In genomic region chr6:27630727-27631613, GRCh38 we compare ENCODE assay signal across 9 cellular contexts.
A peak's percentile ranks its signal among the peaks of the same experiment; 100 is the strongest.
DNase-seq lines count a peak whose midpoint lies in the region; ATAC-seq and TF ChIP-seq lines count a peak whose summit lies in the region.
"Had no signal": no experiment of that assay in that cellular context is flagged by ENCODE, and none has a peak within 500 bp of the region (broad histone marks: within the 10 kb centered on the region; RNA-seq: fewer than 3 reads in every experiment).

No MANE protein-coding gene starts in this region.

- H3K9me3 ChIP-seq in T-helper 17 cell (ENCODE audit: control insufficient read depth, low read length, poor library complexity, severe bottlenecking) = no peaks in the 10 kb centered on the region
- no peaks in the 10 kb centered on the region for H3K9me3 ChIP-seq in ectodermal cell (ENCODE audit: control insufficient read depth, low read length)
- H3K9me3 ChIP-seq in neuronal stem cell (replicated peaks in 1 of 2; ENCODE audit: control insufficient read depth in 2 of 2, insufficient read depth in 1 of 2, low read depth in 1 of 2, low read length in 2 of 2) = no peaks in the 10 kb centered on the region

- WGBS in ectodermal cell, 2 experiments = 1% methylated on average over 49 to 51 of the region's 51 CpGs
- no CpG with 5 or more reads among the region's 51 CpGs for WGBS in neuronal stem cell (ENCODE audit: extremely low coverage in 2 of 2, insufficient read length in 2 of 2, insufficient replicate concordance in 1 of 2), 2 donors

- no peak overlapping the region for H3K23ac ChIP-seq in neuronal stem cell (ENCODE audit: low read depth, low read length, poor library complexity)

- H3K36me3 Mint-ChIP-seq in Calu3 (ENCODE audit: insufficient read depth, unreplicated experiment) = peaks cover 13% of the 10 kb centered on the region
- H3K36me3 Mint-ChIP-seq in T-helper 17 cell (ENCODE audit: low read depth) = peaks cover 2% of the 10 kb centered on the region

- TF ChIP-seq CTCF in Calu3 (IDR thresholded peaks at IDR 0.05; ENCODE audit: unreplicated experiment) = no peak

- H3K79me1 ChIP-seq in neuronal stem cell (ENCODE audit: low read depth, low read length) = no peaks in the 10 kb centered on the region

- H3K4me3 ChIP-seq in ectodermal cell (ENCODE audit: insufficient read depth, low read depth, low read length) (peak overlapping the region; percentile 93), neuronal stem cell (ENCODE audit: low read length in 2 of 2) (peak overlapping the region; percentile 58 to 87)

- H3K27ac Mint-ChIP-seq in Calu3 (ENCODE audit: unreplicated experiment) = peak overlapping the region; percentile 92
- H3K27ac Mint-ChIP-seq in T-helper 17 cell = no peak overlapping the region

- H3K9ac ChIP-seq in neuronal stem cell (ENCODE audit: low read depth, low read length, poor library complexity) = peak overlapping the region; percentile 38
- H3K9ac ChIP-seq: KMS-11 had no signal

- CTCF ChIA-PET in Calu3 (lab: Charles Lee) = interaction anchor here (0.7 to 0.9 kb wide), 4 partner anchors 14 to 63 kb away, joined by 3 read pairs; no protein-coding TSS in a partner anchor

- no peaks in the 10 kb centered on the region for H3K4me1 ChIP-seq in ectodermal cell (ENCODE audit: control insufficient read depth, insufficient read depth, low read length)
- H3K4me1 ChIP-seq in neuronal stem cell (ENCODE audit: control insufficient read depth in 2 of 2, insufficient read depth in 1 of 2, low read depth in 1 of 2, low read length in 2 of 2) = peaks cover 0 to 2% of the 10 kb centered on the region in 2 donors

- no peak overlapping the region for H4K91ac ChIP-seq in neuronal stem cell (ENCODE audit: low read depth, low read length, poor library complexity)

- DNase-seq in Calu3 (peak; percentile 84), T-helper 17 cell (no peak), neuronal stem cell (ENCODE audit: low spot score) (peak; percentile 74), NCI-H2196 treated with DMSO at 0.1 percent for 48 hours (lab: John Stamatoyannopoulos, UW; ENCODE audit: unreplicated experiment) (no peak), SW 1271 (lab: John Stamatoyannopoulos, UW) (no peak)

- H3K4ac ChIP-seq in neuronal stem cell (ENCODE audit: low read length) = no peak overlapping the region

- H3K4me1 Mint-ChIP-seq in Calu3 (ENCODE audit: low read depth, unreplicated experiment) = peaks cover 47% of the 10 kb centered on the region
- H3K4me1 Mint-ChIP-seq in T-helper 17 cell = peaks cover 4% of the 10 kb centered on the region

- ATAC-seq in HG03025 (IDR thresholded peaks at IDR 0.05; ENCODE audit: low FRiP score, unreplicated experiment) (peak; percentile 49), T-helper 17 cell (no peak), HG03469 (IDR thresholded peaks at IDR 0.05; ENCODE audit: unreplicated experiment) (no peak)

- H2BK5ac ChIP-seq in neuronal stem cell (ENCODE audit: low read length) = no peak overlapping the region

- H3K27me3 Mint-ChIP-seq in Calu3 (ENCODE audit: unreplicated experiment) (no peaks in the 10 kb centered on the region), T-helper 17 cell (peaks cover 73% of the 10 kb centered on the region)

- H3K14ac ChIP-seq in neuronal stem cell (ENCODE audit: low read length) = no peak overlapping the region

- peak overlapping the region; percentile 83 for H3K4me3 Mint-ChIP-seq in Calu3 (ENCODE audit: low read depth, unreplicated experiment)
- H3K4me3 Mint-ChIP-seq in T-helper 17 cell = peak overlapping the region; percentile 66

- H2BK120ac ChIP-seq in neuronal stem cell (ENCODE audit: low read depth, low read length) = no peak overlapping the region

- no peak overlapping the region for H4K8ac ChIP-seq in neuronal stem cell (ENCODE audit: low read depth, low read length)

- H2AK5ac ChIP-seq in neuronal stem cell (ENCODE audit: low read depth, low read length) = no peak overlapping the region

- H3K18ac ChIP-seq in neuronal stem cell (ENCODE audit: low read length) = peak overlapping the region; percentile 82

- H3K27me3 ChIP-seq in ectodermal cell (ENCODE audit: control insufficient read depth, insufficient read depth, low read length, poor library complexity, severe bottlenecking) = peaks cover 31% of the 10 kb centered on the region
- peaks cover 0 to 17% (median 0%) of the 10 kb centered on the region in 3 experiments for H3K27me3 ChIP-seq in neuronal stem cell (ENCODE audit: control insufficient read depth in 3 of 3, insufficient read depth in 3 of 3, low read depth in 1 of 3, low read length in 3 of 3)

- no peak overlapping the region for H3K27ac ChIP-seq in ectodermal cell (ENCODE audit: insufficient read depth, low read depth, low read length, poor library complexity, severe bottlenecking)
- peak overlapping the region; percentile 72 for H3K27ac ChIP-seq in neuronal stem cell (replicated peaks; ENCODE audit: low read length)
- H3K27ac ChIP-seq: KMS-11 had no signal

- TSS peak; percentile 100 for BruUV-seq in Calu3 (replicated peaks; lab: Mats Ljungman, UMichigan)

- H2AFZ ChIP-seq in neuronal stem cell (ENCODE audit: low read length) = peak overlapping the region; percentile 92

- no peak overlapping the region for H2BK12ac ChIP-seq in neuronal stem cell (ENCODE audit: low read length)

- peak overlapping the region; percentile 56 for H3K4me2 ChIP-seq in neuronal stem cell (ENCODE audit: insufficient read depth, low read length, poor library complexity, severe bottlenecking)
- H3K4me2 ChIP-seq: KMS-11 had no signal

- intact Hi-C loops in Calu3 (cut with micrococcal nuclease; ENCODE audit: unreplicated experiment) = loop anchor here (5.0 kb wide), 1 partner anchor 36 kb away; no protein-coding TSS in a partner anchor

- H3K9me3 Mint-ChIP-seq in Calu3 (ENCODE audit: low read depth, unreplicated experiment) = no peaks in the 10 kb centered on the region

- H2BK15ac ChIP-seq in neuronal stem cell (ENCODE audit: low read length) = no peak overlapping the region

- no peaks in the 10 kb centered on the region for H3K36me3 ChIP-seq in ectodermal cell (ENCODE audit: control insufficient read depth, insufficient read depth, low read length)
- no peaks in the 10 kb centered on the region for H3K36me3 ChIP-seq in neuronal stem cell (replicated peaks in 1 of 2; ENCODE audit: control insufficient read depth in 2 of 2, insufficient read depth in 2 of 2, low read length in 2 of 2)

Comparison
In these comparisons a context has a peak if more than half of its experiments do, and no peak if none do; other contexts are left out.
1. DNase-seq: peak in Calu3 (single experiment) and neuronal stem cell (single experiment); none in T-helper 17 cell (0 of 3), NCI-H2196 treated with DMSO at 0.1 percent for 48 hours (single experiment) and SW 1271 (0 of 2).